In the genomic region with DNA sequence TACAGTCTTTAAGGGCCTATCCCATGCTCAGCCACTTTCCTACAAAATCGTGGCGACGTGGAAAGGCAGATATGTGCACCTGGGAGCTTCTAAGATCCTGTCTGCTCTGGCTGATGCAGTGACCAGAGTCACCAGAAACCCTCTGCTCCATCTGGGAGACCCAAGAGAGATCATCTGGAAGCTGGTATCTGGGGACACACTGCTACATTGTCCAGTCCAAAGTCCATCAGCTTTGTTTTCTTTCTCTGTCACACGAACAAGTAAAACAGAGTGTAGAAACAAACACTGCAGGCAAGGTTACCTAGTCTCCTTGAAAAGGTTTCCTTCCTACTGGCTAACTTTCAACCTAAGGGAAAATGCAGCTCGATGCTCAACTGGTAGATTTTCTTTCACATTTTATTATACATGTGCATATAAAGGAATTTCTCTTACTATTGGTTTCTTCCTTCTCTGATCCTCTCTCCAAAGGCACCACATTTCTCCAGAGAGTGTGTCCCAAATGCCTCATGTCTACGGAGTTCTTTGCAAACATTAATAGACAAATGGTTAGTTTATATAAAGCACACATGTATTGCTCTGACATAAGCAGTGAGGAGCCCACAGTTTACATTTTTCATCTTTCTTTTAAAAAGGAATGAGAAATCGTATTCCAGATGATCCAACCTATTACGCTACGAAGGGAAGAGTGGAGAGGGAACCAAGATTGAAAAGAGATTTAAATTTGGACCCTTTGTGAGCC, we compare ENCODE assay signal across 29 cellular contexts. TPM values are rescaled to one million over a fixed set of nuclear protein-coding genes. Genes with fewer than 3 reads are reported as not detected.
"Had no signal": no experiment of that assay in that cellular context is flagged by ENCODE, and none has a peak within 500 bp of the region (broad histone marks: within the 10 kb centered on the region; RNA-seq: fewer than 3 reads in every experiment).

No MANE protein-coding gene starts in this region.

- H3K27me3 ChIP-seq: ascending aorta, gastroesophageal sphincter, upper lobe of left lung had no signal

- H3K9me3 ChIP-seq: adrenal gland, ascending aorta, esophagus squamous epithelium, gastroesophageal sphincter, lower lobe of right lung, upper lobe of left lung had no signal

- H3K36me3 Mint-ChIP-seq: activated naive CD8-positive, alpha-beta T cell; naive thymus-derived CD4-positive, alpha-beta T cell had no signal

- H3K27ac Mint-ChIP-seq: activated B cell treated with CpG ODN at 0.5 μM for 24 hours; activated CD4-positive, alpha-beta T cell treated with anti-CD3 and anti-CD28 coated beads for 36 hours; activated naive CD8-positive, alpha-beta T cell; activated T-cell treated with anti-CD3 and anti-CD28 coated beads, Interleukin-2, amount 50 U/mL, for 24 hours; activated T-helper 17 cell treated with anti-CD3 and anti-CD28 coated beads, Interleukin-2, amount 50 U/mL, for 72 hours; endodermal cell; naive thymus-derived CD4-positive, alpha-beta T cell; progenitor cell of endocrine pancreas had no signal

- H3K4me3 Mint-ChIP-seq: activated B cell treated with CpG ODN at 0.5 μM for 24 hours; activated CD4-positive, alpha-beta T cell treated with anti-CD3 and anti-CD28 coated beads for 36 hours; activated naive CD8-positive, alpha-beta T cell; activated T-cell treated with anti-CD3 and anti-CD28 coated beads, Interleukin-2, amount 50 U/mL, for 24 hours; activated T-helper 17 cell treated with anti-CD3 and anti-CD28 coated beads, Interleukin-2, amount 50 U/mL, for 72 hours; central memory CD8-positive, alpha-beta T cell; endodermal cell; naive thymus-derived CD4-positive, alpha-beta T cell; neural crest cell had no signal

- FAIRE-seq: colon had no signal

- DNase-seq: activated B cell treated with CpG ODN at 0.5 μM for 24 hours; activated CD4-positive, alpha-beta T cell treated with anti-CD3 and anti-CD28 coated beads for 36 hours; activated CD4-positive, alpha-beta T cell treated with anti-CD3 and anti-CD28 coated beads, Interleukin-2, amount 50 U/mL, for 4 hours; activated CD8-positive, alpha-beta memory T cell treated with anti-CD3 and anti-CD28 coated beads for 24 hours; activated CD8-positive, alpha-beta memory T cell treated with anti-CD3 and anti-CD28 coated beads, Interleukin-2, amount 50 U/mL, for 4 hours; activated T-cell treated with anti-CD3 and anti-CD28 coated beads, Interleukin-2, amount 50 U/mL, for 24 hours; adrenal gland; endodermal cell; esophagus squamous epithelium; head of caudate nucleus; islet precursor cell; left cardiac atrium; lower lobe of right lung; naive thymus-derived CD4-positive, alpha-beta T cell; occipital lobe; retina; stimulated activated CD4-positive, alpha-beta T cell treated with anti-CD3 and anti-CD28 coated beads, Interleukin-4, amount 100 ng/mL, for 24 hours; stimulated activated naive CD8-positive, alpha-beta T cell treated with anti-CD3 and anti-CD28 coated beads, Interleukin-15, Interleukin-2, amounts not matched to agents 100 U/mL and 50 U/mL, for 24 hours; T-helper 9 cell; upper lobe of left lung had no signal

- H3K27ac ChIP-seq: adrenal gland, ascending aorta, esophagus squamous epithelium, gastroesophageal sphincter, lower lobe of right lung, upper lobe of left lung had no signal

- ATAC-seq: activated CD4-positive, alpha-beta T cell treated with anti-CD3 and anti-CD28 coated beads for 36 hours; activated T-helper 17 cell treated with anti-CD3 and anti-CD28 coated beads, Interleukin-2, amount 50 U/mL, for 72 hours; gastroesophageal sphincter; left cardiac atrium; lower lobe of right lung; naive thymus-derived CD4-positive, alpha-beta T cell; stimulated activated naive CD8-positive, alpha-beta T cell treated with anti-CD3 and anti-CD28 coated beads, Interleukin-15, Interleukin-2, amounts not matched to agents 100 U/mL and 50 U/mL, for 24 hours had no signal

- H3K9me3 Mint-ChIP-seq: activated B cell treated with CpG ODN at 0.5 μM for 24 hours; activated T-cell treated with anti-CD3 and anti-CD28 coated beads, Interleukin-2, amount 50 U/mL, for 24 hours; activated T-helper 17 cell treated with anti-CD3 and anti-CD28 coated beads, Interleukin-2, amount 50 U/mL, for 72 hours; central memory CD8-positive, alpha-beta T cell; endodermal cell; neural crest cell had no signal

- H3K4me1 ChIP-seq: adrenal gland, ascending aorta, esophagus squamous epithelium, lower lobe of right lung, upper lobe of left lung had no signal

- H3K36me3 ChIP-seq: adrenal gland, ascending aorta, esophagus squamous epithelium, gastroesophageal sphincter, lower lobe of right lung, upper lobe of left lung had no signal

- H3K4me3 ChIP-seq: adrenal gland, ascending aorta, esophagus squamous epithelium, gastroesophageal sphincter, lower lobe of right lung, upper lobe of left lung had no signal

- H3K4me1 Mint-ChIP-seq: activated B cell treated with CpG ODN at 0.5 μM for 24 hours; activated CD4-positive, alpha-beta T cell treated with anti-CD3 and anti-CD28 coated beads for 36 hours; activated T-helper 17 cell treated with anti-CD3 and anti-CD28 coated beads, Interleukin-2, amount 50 U/mL, for 72 hours; central memory CD8-positive, alpha-beta T cell; endodermal cell; neural crest cell had no signal

RNA-seq across cellular contexts. Expression of a gene that starts 8.3 kb away (rescaled TPM):
- total RNA-seq: activated B cell treated with CpG ODN at 0.5 μM for 24 hours; activated CD4-positive, alpha-beta T cell treated with anti-CD3 and anti-CD28 coated beads for 36 hours; activated T-helper 17 cell treated with anti-CD3 and anti-CD28 coated beads, Interleukin-2, amount 50 U/mL, for 72 hours; ascending aorta; naive thymus-derived CD4-positive, alpha-beta T cell; T-helper 1 cell treated with Interleukin-12 subunit alpha and Interleukin-12 subunit beta and Interleukin-4 antibody, amounts not matched to agents 30 ng/mL and 1 ng/mL, for 36 hours had no signal
- polyA plus RNA-seq: naive thymus-derived CD4-positive, alpha-beta T cell had no signal
